In the genomic region with DNA sequence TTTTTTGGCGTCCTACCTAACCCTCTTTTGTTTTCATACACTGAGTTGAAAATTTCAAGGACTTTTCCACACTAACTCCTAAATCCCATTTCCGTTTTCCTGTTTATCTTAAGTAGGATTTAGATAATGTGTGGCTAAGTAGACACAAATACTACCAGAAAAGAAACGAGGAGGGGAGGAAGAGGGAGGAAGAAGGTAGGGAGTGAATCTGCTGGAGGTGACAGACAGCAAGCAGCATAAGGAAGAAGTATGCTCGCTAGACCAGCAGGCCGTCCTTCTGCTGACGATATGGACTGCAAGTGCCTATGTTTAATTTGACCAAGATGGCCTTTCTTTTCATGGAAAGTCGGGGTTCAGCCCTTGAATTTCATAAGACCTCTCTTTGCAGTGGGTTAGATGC, we compare ENCODE assay signal across 19 cellular contexts.
"Had no signal": no experiment of that assay in that cellular context is flagged by ENCODE, and none has a peak within 500 bp of the region (broad histone marks: within the 10 kb centered on the region; RNA-seq: fewer than 3 reads in every experiment).

No MANE protein-coding gene starts in this region.

- H3K9me3 Mint-ChIP-seq: dendritic cell treated with granulocyte-macrophage colony-stimulating factor and Interleukin-4, amounts not matched to agents 40 ng/mL and 50 ng/mL, for 4 days; effector memory CD8-positive, alpha-beta T cell; memory B cell; naive thymus-derived CD8-positive, alpha-beta T cell; neural crest cell had no signal

- H3K27ac ChIP-seq: heart left ventricle, ovary, right atrium auricular region, sigmoid colon, skin epidermis had no signal

- DNase-seq: cerebellar nuclear complex; effector memory CD8-positive, alpha-beta T cell; erythroblast; foreskin melanocyte; heart left ventricle; hypothalamus; mucosa of descending colon; naive thymus-derived CD8-positive, alpha-beta T cell; nucleus accumbens; ovary; sigmoid colon; stimulated activated CD4-positive, alpha-beta T cell treated with anti-CD3 and anti-CD28 coated beads, Interleukin-12 subunit alpha, Interleukin-12 subunit beta, amount 100 ng/mL, for 4 hours; stimulated activated naive CD4-positive, alpha-beta T cell treated with Interleukin-2 at 50 U/mL for 16 hours; trophoblast cell had no signal

- H3K4me1 ChIP-seq: heart left ventricle, right atrium auricular region, sigmoid colon had no signal

- H3K27ac Mint-ChIP-seq: dendritic cell treated with granulocyte-macrophage colony-stimulating factor and Interleukin-4, amounts not matched to agents 40 ng/mL and 50 ng/mL, for 4 days; memory B cell had no signal

- H3K27me3 Mint-ChIP-seq: dendritic cell treated with granulocyte-macrophage colony-stimulating factor and Interleukin-4, amounts not matched to agents 40 ng/mL and 50 ng/mL, for 4 days; effector memory CD8-positive, alpha-beta T cell had no signal

- H3K36me3 Mint-ChIP-seq: memory B cell; naive thymus-derived CD8-positive, alpha-beta T cell had no signal

- H3K36me3 ChIP-seq: heart left ventricle, ovary, right atrium auricular region, sigmoid colon had no signal

- H3K4me3 ChIP-seq: heart left ventricle, mucosa of descending colon, ovary, right atrium auricular region, sigmoid colon, skin epidermis had no signal

- H3K4me3 Mint-ChIP-seq: dendritic cell treated with granulocyte-macrophage colony-stimulating factor and Interleukin-4, amounts not matched to agents 40 ng/mL and 50 ng/mL, for 4 days; effector memory CD8-positive, alpha-beta T cell; memory B cell; naive thymus-derived CD8-positive, alpha-beta T cell; neural crest cell had no signal

- H3K27me3 ChIP-seq: ovary, right atrium auricular region, sigmoid colon had no signal

- H3K4me1 Mint-ChIP-seq: memory B cell; naive thymus-derived CD8-positive, alpha-beta T cell; neural crest cell had no signal

- H3K9me3 ChIP-seq: mucosa of descending colon, ovary, sigmoid colon had no signal
